ENCODE assay signal across 1 cellular context in the genomic region with DNA sequence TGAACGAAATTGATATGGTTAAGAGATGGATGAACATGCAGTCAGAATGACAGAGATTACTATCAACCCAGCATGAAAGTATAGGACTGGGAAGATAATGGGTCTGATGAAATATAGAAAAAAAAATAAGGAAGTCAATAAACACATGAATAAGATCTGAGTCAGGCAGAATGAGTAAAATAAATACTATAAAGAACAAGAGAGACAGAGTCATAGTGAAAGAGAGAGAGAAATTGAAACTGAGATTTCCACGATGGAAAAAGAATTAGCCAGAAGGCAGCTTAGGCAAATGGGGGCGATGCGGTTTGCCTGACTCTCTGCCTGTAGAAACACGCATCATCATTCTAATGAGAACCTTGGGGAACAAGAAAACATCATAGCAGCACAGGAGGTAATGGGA.
TF ChIP-seq lines count a peak whose summit lies in the region.

No MANE protein-coding gene starts in this region.

TF ChIP-seq in GM12878, 131 proteins besides CTCF, POLR2A, EP300 and RAD21 (continued from another document):
- TF ChIP-seq IKZF2 (IDR thresholded peaks at IDR 0.05) = peak; percentile 78 to 83
- 0 out of 2 replicates have a peak, but pooled peaks have one; percentile 23 for TF ChIP-seq ATF7 (IDR thresholded peaks at IDR 0.05; ENCODE audit: low read depth)
- TF ChIP-seq HCFC1 (IDR thresholded peaks at IDR 0.05; ENCODE audit: low read length) = no peak
- TF ChIP-seq, protein P1, sequence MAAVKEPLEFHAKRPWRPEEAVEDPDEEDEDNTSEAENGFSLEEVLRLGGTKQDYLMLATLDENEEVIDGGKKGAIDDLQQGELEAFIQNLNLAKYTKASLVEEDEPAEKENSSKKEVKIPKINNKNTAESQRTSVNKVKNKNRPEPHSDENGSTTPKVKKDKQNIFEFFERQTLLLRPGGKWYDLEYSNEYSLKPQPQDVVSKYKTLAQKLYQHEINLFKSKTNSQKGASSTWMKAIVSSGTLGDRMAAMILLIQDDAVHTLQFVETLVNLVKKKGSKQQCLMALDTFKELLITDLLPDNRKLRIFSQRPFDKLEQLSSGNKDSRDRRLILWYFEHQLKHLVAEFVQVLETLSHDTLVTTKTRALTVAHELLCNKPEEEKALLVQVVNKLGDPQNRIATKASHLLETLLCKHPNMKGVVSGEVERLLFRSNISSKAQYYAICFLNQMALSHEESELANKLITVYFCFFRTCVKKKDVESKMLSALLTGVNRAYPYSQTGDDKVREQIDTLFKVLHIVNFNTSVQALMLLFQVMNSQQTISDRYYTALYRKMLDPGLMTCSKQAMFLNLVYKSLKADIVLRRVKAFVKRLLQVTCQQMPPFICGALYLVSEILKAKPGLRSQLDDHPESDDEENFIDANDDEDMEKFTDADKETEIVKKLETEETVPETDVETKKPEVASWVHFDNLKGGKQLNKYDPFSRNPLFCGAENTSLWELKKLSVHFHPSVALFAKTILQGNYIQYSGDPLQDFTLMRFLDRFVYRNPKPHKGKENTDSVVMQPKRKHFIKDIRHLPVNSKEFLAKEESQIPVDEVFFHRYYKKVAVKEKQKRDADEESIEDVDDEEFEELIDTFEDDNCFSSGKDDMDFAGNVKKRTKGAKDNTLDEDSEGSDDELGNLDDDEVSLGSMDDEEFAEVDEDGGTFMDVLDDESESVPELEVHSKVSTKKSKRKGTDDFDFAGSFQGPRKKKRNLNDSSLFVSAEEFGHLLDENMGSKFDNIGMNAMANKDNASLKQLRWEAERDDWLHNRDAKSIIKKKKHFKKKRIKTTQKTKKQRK (IDR thresholded peaks at IDR 0.05; ENCODE audit: low read depth, low read length) = no peak
- peak; percentile 46 for TF ChIP-seq IKZF1 (conservative IDR thresholded peaks at IDR 0.05)
- TF ChIP-seq, protein P2, sequence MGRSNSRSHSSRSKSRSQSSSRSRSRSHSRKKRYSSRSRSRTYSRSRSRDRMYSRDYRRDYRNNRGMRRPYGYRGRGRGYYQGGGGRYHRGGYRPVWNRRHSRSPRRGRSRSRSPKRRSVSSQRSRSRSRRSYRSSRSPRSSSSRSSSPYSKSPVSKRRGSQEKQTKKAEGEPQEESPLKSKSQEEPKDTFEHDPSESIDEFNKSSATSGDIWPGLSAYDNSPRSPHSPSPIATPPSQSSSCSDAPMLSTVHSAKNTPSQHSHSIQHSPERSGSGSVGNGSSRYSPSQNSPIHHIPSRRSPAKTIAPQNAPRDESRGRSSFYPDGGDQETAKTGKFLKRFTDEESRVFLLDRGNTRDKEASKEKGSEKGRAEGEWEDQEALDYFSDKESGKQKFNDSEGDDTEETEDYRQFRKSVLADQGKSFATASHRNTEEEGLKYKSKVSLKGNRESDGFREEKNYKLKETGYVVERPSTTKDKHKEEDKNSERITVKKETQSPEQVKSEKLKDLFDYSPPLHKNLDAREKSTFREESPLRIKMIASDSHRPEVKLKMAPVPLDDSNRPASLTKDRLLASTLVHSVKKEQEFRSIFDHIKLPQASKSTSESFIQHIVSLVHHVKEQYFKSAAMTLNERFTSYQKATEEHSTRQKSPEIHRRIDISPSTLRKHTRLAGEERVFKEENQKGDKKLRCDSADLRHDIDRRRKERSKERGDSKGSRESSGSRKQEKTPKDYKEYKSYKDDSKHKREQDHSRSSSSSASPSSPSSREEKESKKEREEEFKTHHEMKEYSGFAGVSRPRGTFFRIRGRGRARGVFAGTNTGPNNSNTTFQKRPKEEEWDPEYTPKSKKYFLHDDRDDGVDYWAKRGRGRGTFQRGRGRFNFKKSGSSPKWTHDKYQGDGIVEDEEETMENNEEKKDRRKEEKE (IDR thresholded peaks at IDR 0.05) = no peak
- TF ChIP-seq BCL11A (IDR thresholded peaks at IDR 0.05; ENCODE audit: low read depth, low read length) = peak; percentile 34; the same call in 1 of the 2 replicates
- TF ChIP-seq SREBF2 (IDR thresholded peaks at IDR 0.05; ENCODE audit: low read length) = no peak
- TF ChIP-seq ZNF622 (IDR thresholded peaks at IDR 0.05) = no peak
